In the genomic region with DNA sequence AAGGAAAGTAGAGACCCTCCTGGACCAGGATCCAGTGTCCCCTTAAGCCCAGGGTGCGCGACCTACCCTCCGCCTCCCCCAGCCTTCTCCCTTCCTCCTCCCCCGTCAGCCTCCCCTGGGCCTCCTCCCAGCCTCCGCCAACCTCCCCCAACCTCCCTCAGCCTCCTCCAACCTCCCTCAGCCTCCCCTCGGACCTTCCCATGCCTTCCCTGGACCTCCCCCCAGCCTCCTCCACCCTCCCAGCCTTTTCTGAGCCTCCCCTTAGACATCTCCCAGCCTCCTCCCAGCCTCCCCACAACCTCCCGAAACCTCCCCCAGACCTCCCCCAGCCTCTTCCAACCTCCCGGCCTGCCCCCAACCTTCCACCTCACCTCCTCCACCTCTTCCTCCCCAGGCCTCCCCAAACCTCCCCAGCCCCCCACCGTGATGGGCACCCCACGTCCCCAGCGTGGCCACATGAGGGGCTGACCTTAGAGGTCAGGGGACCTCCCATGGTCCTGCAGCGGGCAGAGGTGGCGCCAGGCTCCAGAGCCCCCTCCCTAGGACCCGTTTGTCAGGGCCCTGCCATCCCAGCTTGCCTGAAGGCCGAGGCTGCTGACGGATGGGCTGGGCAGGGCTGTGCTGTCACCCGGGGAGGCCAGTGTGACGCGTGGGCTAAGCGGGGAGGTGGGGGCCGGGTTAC, we compare ENCODE assay signal across 19 cellular contexts. TPM values are rescaled to one million over a fixed set of nuclear protein-coding genes. Genes with fewer than 3 reads are reported as not detected.
DNase-seq lines count a peak whose midpoint lies in the region; ATAC-seq and TF ChIP-seq lines count a peak whose summit lies in the region.
"Had no signal": no experiment of that assay in that cellular context is flagged by ENCODE, and none has a peak within 500 bp of the region (broad histone marks: within the 10 kb centered on the region; RNA-seq: fewer than 3 reads in every experiment).

No MANE protein-coding gene starts in this region.

- TF ChIP-seq CTCF in HEK293 (tag by site-specific recombination; IDR thresholded peaks at IDR 0.05) (no peak), Calu3 (IDR thresholded peaks at IDR 0.05; ENCODE audit: unreplicated experiment) (no peak)

- no peak overlapping the region for H3K27ac Mint-ChIP-seq in Calu3 (ENCODE audit: unreplicated experiment)
- H3K27ac Mint-ChIP-seq: CD4-positive, alpha-beta memory T cell; CD4-positive, CD25-positive, alpha-beta regulatory T cell; CD8-positive, alpha-beta memory T cell had no signal

- H2BK120ac ChIP-seq in mesenchymal stem cell (ENCODE audit: low read depth, low read length), result no peak overlapping the region

- H3K9me3 Mint-ChIP-seq in Calu3 (ENCODE audit: low read depth, unreplicated experiment), result no peaks in the 10 kb centered on the region
- H3K9me3 Mint-ChIP-seq: CD4-positive, alpha-beta memory T cell; CD4-positive, CD25-positive, alpha-beta regulatory T cell; CD8-positive, alpha-beta memory T cell had no signal

- H3K36me3 ChIP-seq in BLaER1 (peaks cover 72% of the 10 kb centered on the region), HEK293 (ENCODE audit: control insufficient read depth in 2 of 2, insufficient read depth in 1 of 2, low read length in 2 of 2) (peaks cover 0 to 18% of the 10 kb centered on the region in 2 experiments; a peak in 1 of 3 replicates), mesenchymal stem cell (ENCODE audit: control insufficient read depth in 1 of 2, insufficient read depth in 2 of 2, low read depth in 1 of 2, low read length in 2 of 2) (peaks cover 37 to 73% of the 10 kb centered on the region in 2 experiments)
- peaks cover 36 to 82% (median 61%) of the 10 kb centered on the region in 11 experiments for H3K36me3 ChIP-seq in BLaER1 treated with 17β-estradiol and CSF1 and Interleukin-3, amounts not matched to agents 10 nM and 100 nM
- H3K36me3 ChIP-seq: BE2C had no signal

- peaks cover 61% of the 10 kb centered on the region for H4K20me1 ChIP-seq in BLaER1
- peaks cover 37 to 88% (median 64%) of the 10 kb centered on the region in 11 experiments; a peak in 21 of 22 replicates for H4K20me1 ChIP-seq in BLaER1 treated with 17β-estradiol and CSF1 and Interleukin-3, amounts not matched to agents 10 nM and 100 nM

- POLR2A ChIA-PET in HEK293 (lab: Yijun Ruan, JAX), result no interaction called here

- H2AK5ac ChIP-seq in mesenchymal stem cell (ENCODE audit: low read length, severe bottlenecking), result peak overlapping the region; percentile 54

- no peak overlapping the region for H3K4ac ChIP-seq in mesenchymal stem cell (ENCODE audit: low read depth in 1 of 2, low read length in 2 of 2)

- H3K27me3 ChIP-seq in BLaER1 (no peaks in the 10 kb centered on the region), mesenchymal stem cell (ENCODE audit: control insufficient read depth in 1 of 2, insufficient read depth in 1 of 2, low read length in 2 of 2) (no peaks in the 10 kb centered on the region)
- no peaks in the 10 kb centered on the region for H3K27me3 ChIP-seq in BLaER1 treated with 17β-estradiol and CSF1 and Interleukin-3, amounts not matched to agents 10 nM and 100 nM
- H3K27me3 ChIP-seq: BE2C had no signal

- no peak overlapping the region; the same call in 1 of the 2 replicates for H3K27ac ChIP-seq in BLaER1
- no peak overlapping the region for H3K27ac ChIP-seq in BLaER1 treated with 17β-estradiol and CSF1 and Interleukin-3, amounts not matched to agents 10 nM and 100 nM
- H3K27ac ChIP-seq in HEK293 (ENCODE audit: extremely low read depth, low read depth, low read length), result no peak overlapping the region
- H3K27ac ChIP-seq in mesenchymal stem cell (ENCODE audit: low read length, poor library complexity, severe bottlenecking), result no peak overlapping the region

- CTCF ChIA-PET in HEK293 (lab: Yijun Ruan, JAX) (no interaction called here), Calu3 (lab: Charles Lee) (no interaction called here)

- H3K4me3 ChIP-seq in BLaER1 (no peak overlapping the region), HEK293 (ENCODE audit: low read depth, low read length) (no peak overlapping the region), mesenchymal stem cell (ENCODE audit: insufficient read depth in 1 of 2, low read depth in 1 of 2, low read length in 2 of 2) (no peak overlapping the region)
- H3K4me3 ChIP-seq in BLaER1 treated with 17β-estradiol and CSF1 and Interleukin-3, amounts not matched to agents 10 nM and 100 nM, result no peak overlapping the region

- no peaks in the 10 kb centered on the region for H3K27me3 Mint-ChIP-seq in Calu3 (ENCODE audit: unreplicated experiment)
- H3K27me3 Mint-ChIP-seq: CD4-positive, CD25-positive, alpha-beta regulatory T cell; CD8-positive, alpha-beta memory T cell had no signal

- H2AFZ ChIP-seq in mesenchymal stem cell (ENCODE audit: low read depth, low read length), result no peak overlapping the region

- peak overlapping the region; percentile 61 for H3K4me2 ChIP-seq in BLaER1
- H3K4me2 ChIP-seq in BLaER1 treated with 17β-estradiol and CSF1 and Interleukin-3, amounts not matched to agents 10 nM and 100 nM, result peak overlapping the region in 6 of 11 experiments; percentile 35 to 88 (median 61); a peak in 4 of 22 replicates
- no peak overlapping the region for H3K4me2 ChIP-seq in mesenchymal stem cell (ENCODE audit: low read length, poor library complexity, severe bottlenecking)

- DNase-seq in mesenchymal stem cell (no peak), NCI-H1105 (lab: John Stamatoyannopoulos, UW) (no peak), Calu3 (no peak)
- DNase-seq in activated CD4-positive, alpha-beta T cell treated with anti-CD3 and anti-CD28 coated beads for 48 hours, result no peak
- DNase-seq: 8988T; ACHN; BE2C; C1 segment of cervical spinal cord; CD4-positive, alpha-beta memory T cell; CD4-positive, CD25-positive, alpha-beta regulatory T cell; CD8-positive, alpha-beta memory T cell; COR-L47; DMS79 treated with DMSO at 0.1 percent for 48 hours; GF-D8 had no signal

- no peak overlapping the region for H4K8ac ChIP-seq in mesenchymal stem cell (ENCODE audit: low read length)

- no TSS peak for BruUV-seq in Calu3 (replicated peaks; lab: Mats Ljungman, UMichigan)

- peaks cover 27% of the 10 kb centered on the region for H3K79me1 ChIP-seq in mesenchymal stem cell (replicated peaks; ENCODE audit: low read length, poor library complexity, severe bottlenecking)

- no peak overlapping the region for H3K14ac ChIP-seq in mesenchymal stem cell (ENCODE audit: low read length in 2 of 2)

- no peak for ATAC-seq in GM19395 (IDR thresholded peaks at IDR 0.05; ENCODE audit: unreplicated experiment)

- H3K9ac ChIP-seq in BLaER1 (no peak overlapping the region), mesenchymal stem cell (ENCODE audit: low read length) (no peak overlapping the region)
- no peak overlapping the region for H3K9ac ChIP-seq in BLaER1 treated with 17β-estradiol and CSF1 and Interleukin-3, amounts not matched to agents 10 nM and 100 nM

- no peak overlapping the region for H3K18ac ChIP-seq in mesenchymal stem cell (ENCODE audit: low read depth in 1 of 2, low read length in 2 of 2)

- peaks cover 13% of the 10 kb centered on the region for H3K4me1 Mint-ChIP-seq in Calu3 (ENCODE audit: low read depth, unreplicated experiment)
- H3K4me1 Mint-ChIP-seq: CD4-positive, alpha-beta memory T cell; CD4-positive, CD25-positive, alpha-beta regulatory T cell; CD8-positive, alpha-beta memory T cell had no signal

- no peak overlapping the region for H3K4me3 Mint-ChIP-seq in Calu3 (ENCODE audit: low read depth, unreplicated experiment)
- H3K4me3 Mint-ChIP-seq: CD14-positive monocyte; CD4-positive, alpha-beta memory T cell; CD4-positive, CD25-positive, alpha-beta regulatory T cell; CD8-positive, alpha-beta memory T cell had no signal

- WGBS in mesenchymal stem cell, result 93% methylated on average over 19 of the region's 21 CpGs

- no peak overlapping the region for H2BK5ac ChIP-seq in mesenchymal stem cell (ENCODE audit: low read depth, low read length, poor library complexity, severe bottlenecking)

- H3K9me3 ChIP-seq in BLaER1 (peaks cover 8% of the 10 kb centered on the region), HEK293 (ENCODE audit: control insufficient read depth, insufficient read depth, low read depth, low read length) (no peaks in the 10 kb centered on the region), mesenchymal stem cell (ENCODE audit: control insufficient read depth, low read length) (no peaks in the 10 kb centered on the region)
- H3K9me3 ChIP-seq in BLaER1 treated with 17β-estradiol and CSF1 and Interleukin-3, amounts not matched to agents 10 nM and 100 nM (replicated peaks in 1 of 11), result peaks cover 0 to 5% (median 0%) of the 10 kb centered on the region in 11 experiments; a peak in 3 of 22 replicates

- peaks cover 47% of the 10 kb centered on the region for H3K4me1 ChIP-seq in BLaER1
- peaks cover 45 to 60% (median 48%) of the 10 kb centered on the region in 10 experiments for H3K4me1 ChIP-seq in BLaER1 treated with 17β-estradiol and CSF1 and Interleukin-3, amounts not matched to agents 10 nM and 100 nM
- H3K4me1 ChIP-seq in HEK293 (ENCODE audit: control insufficient read depth, insufficient read depth, low read length), result no peaks in the 10 kb centered on the region
- peaks cover 40% of the 10 kb centered on the region for H3K4me1 ChIP-seq in mesenchymal stem cell (ENCODE audit: control insufficient read depth, insufficient read depth, low read depth, low read length)
- H3K4me1 ChIP-seq: BE2C had no signal

- no peak overlapping the region for H3K23ac ChIP-seq in mesenchymal stem cell (ENCODE audit: low read length in 2 of 2)

- peaks cover 8% of the 10 kb centered on the region for H3K36me3 Mint-ChIP-seq in Calu3 (ENCODE audit: insufficient read depth, unreplicated experiment)
- H3K36me3 Mint-ChIP-seq: CD4-positive, alpha-beta memory T cell; CD4-positive, CD25-positive, alpha-beta regulatory T cell; CD8-positive, alpha-beta memory T cell had no signal

- no peak overlapping the region for H4K91ac ChIP-seq in mesenchymal stem cell (ENCODE audit: low read length)

- no peak overlapping the region for H2BK15ac ChIP-seq in mesenchymal stem cell (ENCODE audit: low read depth, poor library complexity, severe bottlenecking)

- H2BK12ac ChIP-seq in mesenchymal stem cell (ENCODE audit: low read length in 2 of 2), result no peak overlapping the region

- intact Hi-C loops in Calu3 (cut with micrococcal nuclease; ENCODE audit: unreplicated experiment), result no loop called here

TF ChIP-seq in HEK293, 187 proteins besides CTCF, POLR2A, EP300 and RAD21 (continues in another document):
- TF ChIP-seq ZNF121 (tag by site-specific recombination; IDR thresholded peaks at IDR 0.05) (no peak), KLF7 (tag by site-specific recombination; IDR thresholded peaks at IDR 0.05; ENCODE audit: borderline replicate concordance) (no peak)

RNA-seq across cellular contexts. Expression of gene FAM20C, which starts 18.8 kb away (rescaled TPM):
- 56.3 TPM for polyA plus RNA-seq in mesenchymal stem cell (2013, experiment 1 of 2)
- polyA plus RNA-seq in mesenchymal stem cell (2013, experiment 2 of 2), result 57.5 TPM
- 4.9 and 9.1 TPM in 2 replicates for total RNA-seq in Calu3 (2022)
- total RNA-seq: CD4-positive, CD25-positive, alpha-beta regulatory T cell had no signal
- polyA plus RNA-seq: CD4-positive, alpha-beta memory T cell; CD4-positive, CD25-positive, alpha-beta regulatory T cell; CD8-positive, alpha-beta memory T cell had no signal
